ENCODE assay signal across 1 cellular context in genomic region chr12:50241178-50241577, GRCh38.
TF ChIP-seq lines count a peak whose summit lies in the region.

No MANE protein-coding gene starts in this region.

TF ChIP-seq in HepG2, 621 proteins besides CTCF, POLR2A, EP300 and RAD21 (continued from another document):
- TF ChIP-seq, protein P1, sequence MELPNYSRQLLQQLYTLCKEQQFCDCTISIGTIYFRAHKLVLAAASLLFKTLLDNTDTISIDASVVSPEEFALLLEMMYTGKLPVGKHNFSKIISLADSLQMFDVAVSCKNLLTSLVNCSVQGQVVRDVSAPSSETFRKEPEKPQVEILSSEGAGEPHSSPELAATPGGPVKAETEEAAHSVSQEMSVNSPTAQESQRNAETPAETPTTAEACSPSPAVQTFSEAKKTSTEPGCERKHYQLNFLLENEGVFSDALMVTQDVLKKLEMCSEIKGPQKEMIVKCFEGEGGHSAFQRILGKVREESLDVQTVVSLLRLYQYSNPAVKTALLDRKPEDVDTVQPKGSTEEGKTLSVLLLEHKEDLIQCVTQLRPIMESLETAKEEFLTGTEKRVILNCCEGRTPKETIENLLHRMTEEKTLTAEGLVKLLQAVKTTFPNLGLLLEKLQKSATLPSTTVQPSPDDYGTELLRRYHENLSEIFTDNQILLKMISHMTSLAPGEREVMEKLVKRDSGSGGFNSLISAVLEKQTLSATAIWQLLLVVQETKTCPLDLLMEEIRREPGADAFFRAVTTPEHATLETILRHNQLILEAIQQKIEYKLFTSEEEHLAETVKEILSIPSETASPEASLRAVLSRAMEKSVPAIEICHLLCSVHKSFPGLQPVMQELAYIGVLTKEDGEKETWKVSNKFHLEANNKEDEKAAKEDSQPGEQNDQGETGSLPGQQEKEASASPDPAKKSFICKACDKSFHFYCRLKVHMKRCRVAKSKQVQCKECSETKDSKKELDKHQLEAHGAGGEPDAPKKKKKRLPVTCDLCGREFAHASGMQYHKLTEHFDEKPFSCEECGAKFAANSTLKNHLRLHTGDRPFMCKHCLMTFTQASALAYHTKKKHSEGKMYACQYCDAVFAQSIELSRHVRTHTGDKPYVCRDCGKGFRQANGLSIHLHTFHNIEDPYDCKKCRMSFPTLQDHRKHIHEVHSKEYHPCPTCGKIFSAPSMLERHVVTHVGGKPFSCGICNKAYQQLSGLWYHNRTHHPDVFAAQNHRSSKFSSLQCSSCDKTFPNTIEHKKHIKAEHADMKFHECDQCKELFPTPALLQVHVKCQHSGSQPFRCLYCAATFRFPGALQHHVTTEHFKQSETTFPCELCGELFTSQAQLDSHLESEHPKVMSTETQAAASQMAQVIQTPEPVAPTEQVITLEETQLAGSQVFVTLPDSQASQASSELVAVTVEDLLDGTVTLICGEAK (IDR thresholded peaks at IDR 0.05) = no peak
- TF ChIP-seq, protein P1 (CRISPR knock-in tag; IDR thresholded peaks at IDR 0.05) = no peak
- no peak for TF ChIP-seq ZNF775 (CRISPR knock-in tag; IDR thresholded peaks at IDR 0.05; ENCODE audit: borderline replicate concordance)
- TF ChIP-seq UBTF (CRISPR knock-in tag; IDR thresholded peaks at IDR 0.05) = no peak
- no peak for TF ChIP-seq ZNF124 (CRISPR knock-in tag; IDR thresholded peaks at IDR 0.05)
- TF ChIP-seq ATF3 (CRISPR knock-in tag; IDR thresholded peaks at IDR 0.05) = no peak
- TF ChIP-seq ZNF678 (CRISPR knock-in tag; IDR thresholded peaks at IDR 0.05) = no peak
- peak; percentile 100 for TF ChIP-seq CBFB (CRISPR knock-in tag; IDR thresholded peaks at IDR 0.05)
- no peak for TF ChIP-seq PLRG1 (conservative IDR thresholded peaks at IDR 0.05)
